9 cellular contexts compared by ENCODE assay signal in genomic region chr3:61181874-61182273, GRCh38.
DNase-seq lines count a peak whose midpoint lies in the region; ATAC-seq, FAIRE-seq and TF ChIP-seq lines count a peak whose summit lies in the region.
"Had no signal": no experiment of that assay in that cellular context is flagged by ENCODE, and none has a peak within 500 bp of the region (broad histone marks: within the 10 kb centered on the region; RNA-seq: fewer than 3 reads in every experiment).

No MANE protein-coding gene starts in this region.

- CTCF ChIA-PET in SK-N-SH (lab: Yijun Ruan, JAX): no interaction called here

- TF ChIP-seq EP300 in SK-N-SH (IDR thresholded peaks at IDR 0.05; ENCODE audit: borderline replicate concordance in 1 of 2, low read depth in 1 of 2, low read length in 1 of 2) (no peak), suprapubic skin (IDR thresholded peaks at IDR 0.05) (no peak)

- POLR2A ChIA-PET in SK-N-SH (lab: Yijun Ruan, JAX): no interaction called here

- H3K36me3 ChIP-seq in SK-N-SH (replicated peaks in 1 of 2; ENCODE audit: control insufficient read depth in 1 of 2, insufficient read depth in 2 of 2, low read length in 1 of 2) (no peaks in the 10 kb centered on the region), suprapubic skin (no peaks in the 10 kb centered on the region), MM.1S (replicated peaks; ENCODE audit: insufficient read depth, low read length) (no peaks in the 10 kb centered on the region)

- no peak for TF ChIP-seq POLR2A in suprapubic skin (IDR thresholded peaks at IDR 0.05)

- H3K9me3 ChIP-seq in SK-N-SH: no peaks in the 10 kb centered on the region
- H3K9me3 ChIP-seq in suprapubic skin: no peaks in the 10 kb centered on the region
- no peaks in the 10 kb centered on the region for H3K9me3 ChIP-seq in MM.1S (replicated peaks; ENCODE audit: insufficient read depth, low read length)

- peak; percentile 97 for ATAC-seq in HG03097 (IDR thresholded peaks at IDR 0.05; ENCODE audit: low FRiP score, unreplicated experiment)

- H3K9ac ChIP-seq in SK-N-SH: no peak overlapping the region
- H3K9ac ChIP-seq in MM.1S (ENCODE audit: low read length): no peak overlapping the region

- no peak overlapping the region for H3K4me3 ChIP-seq in AG10803 (ENCODE audit: low read length)
- H3K4me3 ChIP-seq in SK-N-SH (ENCODE audit: low read depth in 2 of 2, low read length in 1 of 2): no peak overlapping the region
- no peak overlapping the region for H3K4me3 ChIP-seq in suprapubic skin
- H3K4me3 ChIP-seq in MM.1S (ENCODE audit: low read length): no peak overlapping the region

- H3K4me1 ChIP-seq in SK-N-SH (ENCODE audit: control insufficient read depth in 1 of 2, insufficient read depth in 2 of 2, low read depth in 1 of 2, low read length in 1 of 2): no peaks in the 10 kb centered on the region
- H3K4me1 ChIP-seq in suprapubic skin: no peaks in the 10 kb centered on the region
- no peaks in the 10 kb centered on the region for H3K4me1 ChIP-seq in MM.1S (ENCODE audit: low read length)

- no peaks in the 10 kb centered on the region for H3F3A ChIP-seq in SK-N-SH (replicated peaks; ENCODE audit: insufficient read depth)
- no peaks in the 10 kb centered on the region for H3F3A ChIP-seq in MM.1S (ENCODE audit: insufficient read depth, low read length)

- H3K9me2 ChIP-seq in SK-N-SH (no peaks in the 10 kb centered on the region), MM.1S (replicated peaks; ENCODE audit: insufficient read depth, low read length) (no peaks in the 10 kb centered on the region)

- H3K4me2 ChIP-seq in SK-N-SH (no peak overlapping the region), MM.1S (ENCODE audit: low read depth, low read length) (no peak overlapping the region)

- no peaks in the 10 kb centered on the region for H4K20me1 ChIP-seq in SK-N-SH (ENCODE audit: insufficient read depth)
- no peaks in the 10 kb centered on the region; the same call in 1 of the 2 replicates for H4K20me1 ChIP-seq in MM.1S (ENCODE audit: insufficient read depth, low read length)

- peak; percentile 91 for FAIRE-seq in GM19239 (lab: Jason Lieb, UNC)

- no peaks in the 10 kb centered on the region for H3K27me3 ChIP-seq in SK-N-SH (ENCODE audit: insufficient read depth)
- no peaks in the 10 kb centered on the region for H3K27me3 ChIP-seq in suprapubic skin
- H3K27me3 ChIP-seq in MM.1S (replicated peaks; ENCODE audit: insufficient read depth, low read length): no peaks in the 10 kb centered on the region

- WGBS in SK-N-SH (ENCODE audit: low lambda C conversion rate): 54% methylated on average over 2 of the region's 2 CpGs
- 40% methylated on average over 2 of the region's 2 CpGs for WGBS in suprapubic skin

- H2AFZ ChIP-seq in SK-N-SH (ENCODE audit: low read depth) (no peak overlapping the region), MM.1S (ENCODE audit: low read length) (no peak overlapping the region)

- H3K79me2 ChIP-seq in SK-N-SH (ENCODE audit: insufficient read depth): no peaks in the 10 kb centered on the region
- H3K79me2 ChIP-seq in MM.1S (ENCODE audit: low read length): no peaks in the 10 kb centered on the region

- no peak for TF ChIP-seq RAD21 in SK-N-SH (IDR thresholded peaks at IDR 0.05; ENCODE audit: low read length)

- peak; percentile 1 for DNase-seq in AG10803 (ENCODE audit: low read depth)
- peak; percentile 28 for DNase-seq in GM19239 (ENCODE audit: insufficient read length, low spot score)
- DNase-seq in SK-N-SH: no peak
- peak; percentile 9 for DNase-seq in myocyte (ENCODE audit: low read depth)
- no peak for DNase-seq in suprapubic skin (ENCODE audit: low spot score in 2 of 2)
- DNase-seq in MM.1S: no peak
- DNase-seq in GF-D8 (lab: John Stamatoyannopoulos, UW): no peak
- DNase-seq: activated T-cell treated with anti-CD3 and anti-CD28 coated beads, Interleukin-2, amount 50 U/mL, for 4 hours had no signal

- H3K27ac ChIP-seq in SK-N-SH (ENCODE audit: low read depth in 2 of 2, low read length in 1 of 2) (no peak overlapping the region), suprapubic skin (no peak overlapping the region), MM.1S (ENCODE audit: low read length) (no peak overlapping the region)

- TF ChIP-seq CTCF in AG10803 (conservative IDR thresholded peaks at IDR 0.05; ENCODE audit: low read length): no peak
- TF ChIP-seq CTCF in SK-N-SH (IDR thresholded peaks at IDR 0.05): no peak
- no peak for TF ChIP-seq CTCF in suprapubic skin (IDR thresholded peaks at IDR 0.05)
- no peak for TF ChIP-seq CTCF in MM.1S (IDR thresholded peaks at IDR 0.05; ENCODE audit: low read length)

TF ChIP-seq in SK-N-SH, 30 proteins besides CTCF, POLR2A, EP300 and RAD21:
- TF ChIP-seq USF1 (IDR thresholded peaks at IDR 0.05; ENCODE audit: borderline replicate concordance, low read depth) (no peak), TAF1 (IDR thresholded peaks at IDR 0.05; ENCODE audit: borderline replicate concordance, low read depth, low read length) (no peak), PBX3 (IDR thresholded peaks at IDR 0.05) (0 out of 2 replicates have a peak, but pooled peaks have one; percentile 24), FOSL2 (IDR thresholded peaks at IDR 0.05; ENCODE audit: borderline replicate concordance, low read depth) (peak; percentile 52; the same call in 1 of the 2 replicates), JUND (IDR thresholded peaks at IDR 0.05) (peak; percentile 29; the same call in 1 of the 2 replicates), GATA2 (CRISPR knock-in tag; IDR thresholded peaks at IDR 0.05) (no peak), SIN3A (IDR thresholded peaks at IDR 0.05; ENCODE audit: borderline replicate concordance, low read depth, low read length) (no peak), MEF2A (IDR thresholded peaks at IDR 0.05; ENCODE audit: borderline replicate concordance, low read depth) (no peak), ELF1 (IDR thresholded peaks at IDR 0.05) (no peak)

Comparison
In these comparisons a context has a peak if more than half of its experiments do, and no peak if none do; other contexts are left out.
1. DNase-seq: peak in AG10803 (single experiment), GM19239 (single experiment) and myocyte (single experiment); none in SK-N-SH (single experiment), suprapubic skin (0 of 2), MM.1S (single experiment) and GF-D8 (single experiment).